Comparison of ENCODE assay signal across 1 cellular context in genomic region chr11:44377914-44378321, GRCh38.
TF ChIP-seq lines count a peak whose summit lies in the region.

No MANE protein-coding gene starts in this region.

TF ChIP-seq in K562, 482 proteins besides CTCF, POLR2A, EP300 and RAD21 (continued from another document):
- TF ChIP-seq ZNF449 (CRISPR knock-in tag; IDR thresholded peaks at IDR 0.05) (no peak), TSC22D4 (tag; IDR thresholded peaks at IDR 0.05) (no peak), PTRF (tag; IDR thresholded peaks at IDR 0.05) (no peak), HDAC2 (IDR thresholded peaks at IDR 0.05) (peak; percentile 80; the same call in 1 of the 2 replicates), SMAD4 (CRISPR knock-in tag; conservative IDR thresholded peaks at IDR 0.05) (peak; percentile 86), ZNF830 (CRISPR knock-in tag; IDR thresholded peaks at IDR 0.05) (peak; percentile 73; the same call in 1 of the 2 replicates), CEBPG (CRISPR knock-in tag; IDR thresholded peaks at IDR 0.05) (no peak), CEBPG (tag; conservative IDR thresholded peaks at IDR 0.05 in 1 of 2, IDR thresholded peaks at IDR 0.05 in 1 of 2) (peak in 1 of 2 experiments; percentile 71; a peak in 1 of 4 replicates), RBM25 (IDR thresholded peaks at IDR 0.05; ENCODE audit: low read depth, low read length, severe bottlenecking) (peak; percentile 82), ATF4 (CRISPR knock-in tag; IDR thresholded peaks at IDR 0.05) (peak; percentile 16; the same call in 1 of the 2 replicates), ZNF232 (CRISPR knock-in tag; IDR thresholded peaks at IDR 0.05) (no peak), MAFF (IDR thresholded peaks at IDR 0.05; ENCODE audit: low read length) (no peak), MTA2 (IDR thresholded peaks at IDR 0.05; ENCODE audit: low read depth) (no peak; the same call in 1 of the 2 replicates), CREB1 (IDR thresholded peaks at IDR 0.05) (no peak), CREB1 (CRISPR knock-in tag; IDR thresholded peaks at IDR 0.05) (peak; percentile 53), SREBF2 (CRISPR knock-in tag; IDR thresholded peaks at IDR 0.05) (no peak), ZBTB12 (CRISPR knock-in tag; IDR thresholded peaks at IDR 0.05) (peak; percentile 45; the same call in 1 of the 2 replicates), ZKSCAN3 (CRISPR knock-in tag; IDR thresholded peaks at IDR 0.05) (no peak), ZBTB11 (CRISPR knock-in tag; IDR thresholded peaks at IDR 0.05) (no peak), HDAC1 (IDR thresholded peaks at IDR 0.05) (no peak), TFAP4 (CRISPR knock-in tag; IDR thresholded peaks at IDR 0.05; ENCODE audit: borderline replicate concordance) (peak; percentile 95), BCOR (IDR thresholded peaks at IDR 0.05) (peak; percentile 91), RBM14 (IDR thresholded peaks at IDR 0.05; ENCODE audit: borderline replicate concordance, insufficient read depth, low read depth, low read length) (no peak), MTF1 (CRISPR knock-in tag; IDR thresholded peaks at IDR 0.05; ENCODE audit: borderline replicate concordance) (no peak)
